Comparison of ENCODE assay signal across 14 cellular contexts in the genomic region with DNA sequence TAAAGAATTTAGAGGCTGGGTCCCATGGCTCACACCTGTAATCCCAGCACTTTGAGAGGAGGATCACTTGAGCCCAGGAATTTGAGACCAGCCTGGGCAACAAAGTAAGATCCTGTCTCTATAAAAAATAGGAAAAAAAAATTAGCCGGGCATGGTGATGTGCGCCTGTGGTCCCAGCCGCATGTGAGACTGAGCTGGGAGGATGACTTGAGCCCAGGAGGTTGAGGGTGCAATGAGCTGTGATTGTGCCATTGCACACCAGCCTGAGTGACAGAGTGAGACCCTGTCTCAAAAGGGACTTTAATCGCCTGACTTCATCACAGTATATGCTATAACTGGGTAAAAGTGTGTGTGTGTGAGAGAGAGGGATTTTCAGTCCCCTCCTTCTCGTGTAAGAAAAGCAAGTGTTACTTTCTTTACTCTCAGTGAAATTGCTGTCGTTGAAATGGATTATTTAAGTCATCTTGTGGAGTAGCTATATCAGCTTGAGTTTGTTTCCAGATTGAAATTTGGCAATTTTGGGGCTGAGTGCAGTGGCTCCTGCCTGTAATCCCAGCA. TPM values are rescaled to one million over a fixed set of nuclear protein-coding genes. Genes with fewer than 3 reads are reported as not detected.
DNase-seq lines count a peak whose midpoint lies in the region; ATAC-seq and TF ChIP-seq lines count a peak whose summit lies in the region.
"Had no signal": no experiment of that assay in that cellular context is flagged by ENCODE, and none has a peak within 500 bp of the region (broad histone marks: within the 10 kb centered on the region; RNA-seq: fewer than 3 reads in every experiment).

No MANE protein-coding gene starts in this region.

- H4K20me1 ChIP-seq in OCI-LY1 (ENCODE audit: insufficient read depth, low read length), result no peaks in the 10 kb centered on the region

- no peaks in the 10 kb centered on the region for H3K27me3 Mint-ChIP-seq in activated naive CD4-positive, alpha-beta T cell treated with anti-CD3 and anti-CD28 coated beads, Interleukin-2, amount 10 ng/mL, durations not matched to agents 7 days and 5 days
- no peaks in the 10 kb centered on the region for H3K27me3 Mint-ChIP-seq in central memory CD8-positive, alpha-beta T cell
- H3K27me3 Mint-ChIP-seq in stimulated activated naive CD8-positive, alpha-beta T cell treated with anti-CD3 and anti-CD28 coated beads, Interleukin-15, Interleukin-2, amounts not matched to agents 100 ng/mL and 50 ng/mL, for 24 hours, result no peaks in the 10 kb centered on the region

- peak overlapping the region; percentile 69 for H3K9ac ChIP-seq in OCI-LY1 (ENCODE audit: low read length)
- H3K9ac ChIP-seq: SK-N-SH had no signal

- H3K9me2 ChIP-seq in OCI-LY1 (ENCODE audit: low read depth, low read length), result no peaks in the 10 kb centered on the region
- H3K9me2 ChIP-seq: SK-N-SH had no signal

- H3K4me1 Mint-ChIP-seq in activated naive CD4-positive, alpha-beta T cell treated with anti-CD3 and anti-CD28 coated beads, Interleukin-2, amount 10 ng/mL, durations not matched to agents 7 days and 5 days, result peaks cover 67% of the 10 kb centered on the region
- H3K4me1 Mint-ChIP-seq in central memory CD8-positive, alpha-beta T cell, result peaks cover 61% of the 10 kb centered on the region
- H3K4me1 Mint-ChIP-seq in stimulated activated naive CD8-positive, alpha-beta T cell treated with anti-CD3 and anti-CD28 coated beads, Interleukin-15, Interleukin-2, amounts not matched to agents 100 ng/mL and 50 ng/mL, for 24 hours (ENCODE audit: low read depth), result peaks cover 92% of the 10 kb centered on the region

- CTCF ChIA-PET in activated naive CD4-positive, alpha-beta T cell treated with anti-CD3 and anti-CD28 coated beads, Interleukin-2, amount 10 ng/mL, durations not matched to agents 7 days and 5 days (lab: Charles Lee), result interaction anchor here (0.8 to 1.6 kb wide), 2 partner anchors 125 to 236 kb away, joined by 4 to 5 read pairs; no protein-coding TSS in a partner anchor

- peak overlapping the region; percentile 86 for H3K27ac ChIP-seq in OCI-LY1 (ENCODE audit: low read depth, low read length, poor library complexity, severe bottlenecking)
- H3K27ac ChIP-seq: left lung had no signal

- H3K4me2 ChIP-seq in OCI-LY1 (ENCODE audit: low read length), result peak overlapping the region; percentile 71
- H3K4me2 ChIP-seq: SK-N-SH had no signal

- no peaks in the 10 kb centered on the region for H3K27me3 ChIP-seq in OCI-LY1 (ENCODE audit: insufficient read depth, low read length)
- H3K27me3 ChIP-seq: left lung had no signal

- DNase-seq in activated naive CD4-positive, alpha-beta T cell treated with anti-CD3 and anti-CD28 coated beads, Interleukin-2, amount 10 ng/mL, durations not matched to agents 7 days and 5 days, result no peak
- no peak for DNase-seq in activated naive CD4-positive, alpha-beta T cell treated with anti-CD3 and anti-CD28 coated beads, Interleukin-2, amount 50 U/mL, for 16 hours
- DNase-seq in central memory CD8-positive, alpha-beta T cell (ENCODE audit: low spot score in 2 of 2), result no peak
- DNase-seq in ureter (ENCODE audit: low spot score) (no peak), NCI-H1105 treated with DMSO at 0.1 percent for 48 hours (lab: John Stamatoyannopoulos, UW) (no peak)
- DNase-seq: activated CD8-positive, alpha-beta memory T cell treated with anti-CD3 and anti-CD28 coated beads, Interleukin-2, amount 50 U/mL, for 48 hours; anterior cingulate cortex; left lung; NCI-H1694 treated with DMSO at 0.1 percent for 48 hours; NCI-H446; SK-N-SH had no signal

- H3K36me3 ChIP-seq in OCI-LY1 (ENCODE audit: insufficient read depth, low read length), result peaks cover 48% of the 10 kb centered on the region
- H3K36me3 ChIP-seq: left lung had no signal

- peak overlapping the region; percentile 51 for H3K27ac Mint-ChIP-seq in activated naive CD4-positive, alpha-beta T cell treated with anti-CD3 and anti-CD28 coated beads, Interleukin-2, amount 10 ng/mL, durations not matched to agents 7 days and 5 days
- H3K27ac Mint-ChIP-seq in central memory CD8-positive, alpha-beta T cell (ENCODE audit: low read depth), result peak overlapping the region; percentile 38
- peak overlapping the region; percentile 93 for H3K27ac Mint-ChIP-seq in stimulated activated naive CD8-positive, alpha-beta T cell treated with anti-CD3 and anti-CD28 coated beads, Interleukin-15, Interleukin-2, amounts not matched to agents 100 ng/mL and 50 ng/mL, for 24 hours

- H3K36me3 Mint-ChIP-seq in activated naive CD4-positive, alpha-beta T cell treated with anti-CD3 and anti-CD28 coated beads, Interleukin-2, amount 10 ng/mL, durations not matched to agents 7 days and 5 days, result peaks cover 29% of the 10 kb centered on the region
- peaks cover 7% of the 10 kb centered on the region for H3K36me3 Mint-ChIP-seq in central memory CD8-positive, alpha-beta T cell (ENCODE audit: insufficient read depth)
- H3K36me3 Mint-ChIP-seq in stimulated activated naive CD8-positive, alpha-beta T cell treated with anti-CD3 and anti-CD28 coated beads, Interleukin-15, Interleukin-2, amounts not matched to agents 100 ng/mL and 50 ng/mL, for 24 hours (ENCODE audit: low read depth), result peaks cover 36% of the 10 kb centered on the region

- peaks cover 99% of the 10 kb centered on the region for H3K79me2 ChIP-seq in OCI-LY1 (ENCODE audit: insufficient read depth, low read length)

- H3K4me3 ChIP-seq in OCI-LY1 (ENCODE audit: low read depth, low read length, poor library complexity, severe bottlenecking), result peak overlapping the region; percentile 78
- H3K4me3 ChIP-seq: left lung had no signal

- H3K9me3 Mint-ChIP-seq in activated naive CD4-positive, alpha-beta T cell treated with anti-CD3 and anti-CD28 coated beads, Interleukin-2, amount 10 ng/mL, durations not matched to agents 7 days and 5 days, result no peaks in the 10 kb centered on the region
- no peaks in the 10 kb centered on the region for H3K9me3 Mint-ChIP-seq in central memory CD8-positive, alpha-beta T cell
- no peaks in the 10 kb centered on the region for H3K9me3 Mint-ChIP-seq in stimulated activated naive CD8-positive, alpha-beta T cell treated with anti-CD3 and anti-CD28 coated beads, Interleukin-15, Interleukin-2, amounts not matched to agents 100 ng/mL and 50 ng/mL, for 24 hours

- H3F3A ChIP-seq in OCI-LY1 (ENCODE audit: insufficient read depth, low read length), result no peaks in the 10 kb centered on the region

- H2AFZ ChIP-seq in OCI-LY1 (ENCODE audit: low read length), result no peak overlapping the region

- TF ChIP-seq CTCF in OCI-LY1 (IDR thresholded peaks at IDR 0.05; ENCODE audit: low read length), result no peak

- H3K9me3 ChIP-seq in OCI-LY1 (ENCODE audit: low read length), result no peaks in the 10 kb centered on the region
- H3K9me3 ChIP-seq: left lung, SK-N-SH had no signal

- ATAC-seq in central memory CD8-positive, alpha-beta T cell (replicated peaks; ENCODE audit: extremely low read depth, poor library complexity, severe bottlenecking), result no peak
- ATAC-seq in GM18498 (IDR thresholded peaks at IDR 0.05; ENCODE audit: unreplicated experiment), result no peak
- ATAC-seq: left lung had no signal

- H3K4me3 Mint-ChIP-seq in activated naive CD4-positive, alpha-beta T cell treated with anti-CD3 and anti-CD28 coated beads, Interleukin-2, amount 10 ng/mL, durations not matched to agents 7 days and 5 days, result no peak overlapping the region
- H3K4me3 Mint-ChIP-seq in central memory CD8-positive, alpha-beta T cell, result peak overlapping the region; percentile 48
- peak overlapping the region; percentile 70 for H3K4me3 Mint-ChIP-seq in stimulated activated naive CD8-positive, alpha-beta T cell treated with anti-CD3 and anti-CD28 coated beads, Interleukin-15, Interleukin-2, amounts not matched to agents 100 ng/mL and 50 ng/mL, for 24 hours

- H3K4me1 ChIP-seq in OCI-LY1 (ENCODE audit: insufficient read depth, low read length, severe bottlenecking), result peaks cover 88% of the 10 kb centered on the region

RNA-seq across cellular contexts. Expression of a gene that starts 7.5 kb away (rescaled TPM):
- 60.0 TPM for total RNA-seq in ureter

Comparison
In these comparisons a context has a peak if more than half of its experiments do, and no peak if none do; other contexts are left out.
1. H3K27ac Mint-ChIP-seq: peak in every context shown above with its lines; median percentile 93 in stimulated activated naive CD8-positive, alpha-beta T cell treated with anti-CD3 and anti-CD28 coated beads, Interleukin-15, Interleukin-2, amounts not matched to agents 100 ng/mL and 50 ng/mL, for 24 hours; 51 in activated naive CD4-positive, alpha-beta T cell treated with anti-CD3 and anti-CD28 coated beads, Interleukin-2, amount 10 ng/mL, durations not matched to agents 7 days and 5 days; 38 in central memory CD8-positive, alpha-beta T cell.